ENCODE assay signal across 2 cellular contexts in genomic region chr2:58971511-58971910, GRCh38.
TF ChIP-seq lines count a peak whose summit lies in the region.

No MANE protein-coding gene starts in this region.

TF ChIP-seq in HepG2, 621 proteins besides CTCF, POLR2A, EP300 and RAD21 (continued from another document):
- TF ChIP-seq CBX2 (IDR thresholded peaks at IDR 0.05; ENCODE audit: low read depth, low read length): no peak
- TF ChIP-seq CBX2 (CRISPR knock-in tag; IDR thresholded peaks at IDR 0.05; ENCODE audit: low read depth): no peak

TF ChIP-seq in WTC11, 78 proteins besides CTCF, POLR2A, EP300 and RAD21 (continued from another document):
- TF ChIP-seq, protein P1, sequence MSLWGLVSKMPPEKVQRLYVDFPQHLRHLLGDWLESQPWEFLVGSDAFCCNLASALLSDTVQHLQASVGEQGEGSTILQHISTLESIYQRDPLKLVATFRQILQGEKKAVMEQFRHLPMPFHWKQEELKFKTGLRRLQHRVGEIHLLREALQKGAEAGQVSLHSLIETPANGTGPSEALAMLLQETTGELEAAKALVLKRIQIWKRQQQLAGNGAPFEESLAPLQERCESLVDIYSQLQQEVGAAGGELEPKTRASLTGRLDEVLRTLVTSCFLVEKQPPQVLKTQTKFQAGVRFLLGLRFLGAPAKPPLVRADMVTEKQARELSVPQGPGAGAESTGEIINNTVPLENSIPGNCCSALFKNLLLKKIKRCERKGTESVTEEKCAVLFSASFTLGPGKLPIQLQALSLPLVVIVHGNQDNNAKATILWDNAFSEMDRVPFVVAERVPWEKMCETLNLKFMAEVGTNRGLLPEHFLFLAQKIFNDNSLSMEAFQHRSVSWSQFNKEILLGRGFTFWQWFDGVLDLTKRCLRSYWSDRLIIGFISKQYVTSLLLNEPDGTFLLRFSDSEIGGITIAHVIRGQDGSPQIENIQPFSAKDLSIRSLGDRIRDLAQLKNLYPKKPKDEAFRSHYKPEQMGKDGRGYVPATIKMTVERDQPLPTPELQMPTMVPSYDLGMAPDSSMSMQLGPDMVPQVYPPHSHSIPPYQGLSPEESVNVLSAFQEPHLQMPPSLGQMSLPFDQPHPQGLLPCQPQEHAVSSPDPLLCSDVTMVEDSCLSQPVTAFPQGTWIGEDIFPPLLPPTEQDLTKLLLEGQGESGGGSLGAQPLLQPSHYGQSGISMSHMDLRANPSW (CRISPR knock-in tag; conservative IDR thresholded peaks at IDR 0.05; ENCODE audit: low read depth): no peak
- TF ChIP-seq ATF1 (CRISPR knock-in tag; IDR thresholded peaks at IDR 0.05) (no peak), TEAD4 (CRISPR knock-in tag; IDR thresholded peaks at IDR 0.05) (no peak), JAZF1 (CRISPR knock-in tag; IDR thresholded peaks at IDR 0.05) (no peak)
